ENCODE assay signal across 8 cellular contexts in the genomic region with DNA sequence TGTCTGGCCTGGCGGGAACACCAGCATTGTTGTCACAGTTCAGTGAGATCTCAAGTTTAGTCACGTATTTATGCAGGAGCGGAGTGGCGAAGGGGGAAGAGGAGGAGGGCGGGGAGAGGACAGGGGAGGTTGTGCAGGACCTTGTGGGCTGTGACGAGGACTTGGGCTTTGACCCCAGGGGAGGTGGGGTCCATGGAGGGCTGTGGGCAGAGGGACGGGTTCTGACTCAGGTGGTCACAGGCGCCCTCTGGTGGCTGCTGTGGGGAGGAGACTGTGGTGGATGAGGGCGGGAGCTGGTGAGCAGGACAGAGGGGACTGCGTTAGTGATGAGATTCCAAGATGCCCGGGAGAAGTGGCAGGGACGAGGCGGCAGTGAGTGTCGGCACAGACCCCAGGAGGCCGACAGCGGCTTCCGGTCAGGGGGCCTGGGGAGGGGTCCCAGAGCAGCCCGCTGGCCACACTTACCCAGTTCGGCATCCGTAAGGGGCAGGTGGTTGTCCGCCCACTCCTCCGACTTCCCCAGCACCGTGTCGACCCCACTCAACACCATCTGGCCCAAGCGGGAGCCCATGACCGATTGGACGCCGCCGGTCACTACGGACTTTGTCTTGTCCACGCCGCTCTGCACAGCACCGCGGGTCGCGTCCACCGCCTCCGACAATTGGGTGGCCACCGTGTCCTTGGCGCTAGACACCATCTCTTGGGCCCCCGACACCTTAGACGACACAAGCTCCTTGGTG. TPM values are rescaled to one million over a fixed set of nuclear protein-coding genes. Genes with fewer than 3 reads are reported as not detected.
DNase-seq lines count a peak whose midpoint lies in the region; ATAC-seq and TF ChIP-seq lines count a peak whose summit lies in the region.

No MANE protein-coding gene starts in this region.

- no peak overlapping the region for H2AK5ac ChIP-seq in H9 (ENCODE audit: insufficient read length, low read length)

- POLR2A ChIA-PET in PC-9 (lab: Charles Lee; ENCODE audit: unreplicated experiment): no interaction called here

- H3K23ac ChIP-seq in H9 (ENCODE audit: insufficient read length, low read depth, low read length): no peak overlapping the region

- no peak overlapping the region for H3K4me3 Mint-ChIP-seq in H9
- H3K4me3 Mint-ChIP-seq in activated T-cell treated with anti-CD3 and anti-CD28 coated beads, Interleukin-2, amount 50 U/mL, for 72 hours: no peak overlapping the region

- ATAC-seq in activated T-cell treated with anti-CD3 and anti-CD28 coated beads, Interleukin-2, amount 50 U/mL, for 72 hours (replicated peaks in 1 of 2): peak; percentile 86 to 92
- ATAC-seq in GM21619 (IDR thresholded peaks at IDR 0.05; ENCODE audit: unreplicated experiment): no peak

- no peaks in the 10 kb centered on the region for H3K9me3 Mint-ChIP-seq in H9
- no peaks in the 10 kb centered on the region for H3K9me3 Mint-ChIP-seq in activated T-cell treated with anti-CD3 and anti-CD28 coated beads, Interleukin-2, amount 50 U/mL, for 72 hours

- H3K27me3 Mint-ChIP-seq in H9 (ENCODE audit: low read depth): peaks cover 1% of the 10 kb centered on the region; the same call in 1 of the 2 replicates
- no peaks in the 10 kb centered on the region for H3K27me3 Mint-ChIP-seq in activated T-cell treated with anti-CD3 and anti-CD28 coated beads, Interleukin-2, amount 50 U/mL, for 72 hours (ENCODE audit: low read depth)

- no peaks in the 10 kb centered on the region for H3K9me2 ChIP-seq in PC-9 (ENCODE audit: insufficient read depth)

- H3K23me2 ChIP-seq in H9 (ENCODE audit: insufficient read length, low read depth, low read length, poor library complexity, severe bottlenecking): no peaks in the 10 kb centered on the region

- no peak overlapping the region for H3K4me3 ChIP-seq in PC-9
- no peak overlapping the region for H3K4me3 ChIP-seq in fibroblast of villous mesenchyme (ENCODE audit: low read depth, low read length)
- H3K4me3 ChIP-seq in thyroid gland (replicated peaks in 1 of 3): no peak overlapping the region

- H3K56ac ChIP-seq in H9 (ENCODE audit: insufficient read length, low read depth, low read length): no peak overlapping the region

- H3K27ac ChIP-seq in H9 (ENCODE audit: insufficient read length, low read depth, low read length): no peak overlapping the region
- H3K27ac ChIP-seq in PC-9: no peak overlapping the region
- peak overlapping the region; percentile 80 to 85 (median 85) for H3K27ac ChIP-seq in thyroid gland

- H3K4me1 Mint-ChIP-seq in H9: no peaks in the 10 kb centered on the region
- H3K4me1 Mint-ChIP-seq in activated T-cell treated with anti-CD3 and anti-CD28 coated beads, Interleukin-2, amount 50 U/mL, for 72 hours (ENCODE audit: low read depth): no peaks in the 10 kb centered on the region

- H2BK120ac ChIP-seq in H9 (ENCODE audit: low read depth, low read length, poor library complexity, severe bottlenecking): no peak overlapping the region

- no peak overlapping the region for H3K4me2 ChIP-seq in H9 (ENCODE audit: insufficient read depth, insufficient read length, low read length)
- H3K4me2 ChIP-seq in PC-9: no peak overlapping the region

- BruUV-seq in PC-9 (replicated peaks; lab: Mats Ljungman, UMichigan): no TSS peak

- H3K79me2 ChIP-seq in H9 (ENCODE audit: insufficient read depth, low read length): no peaks in the 10 kb centered on the region
- no peaks in the 10 kb centered on the region for H3K79me2 ChIP-seq in PC-9 (ENCODE audit: low read depth)

- no peak overlapping the region for H3K9ac ChIP-seq in H9 (ENCODE audit: extremely low read depth, insufficient read length, low read length)

- H4K8ac ChIP-seq in H9 (replicated peaks; ENCODE audit: insufficient read length, low read depth, low read length): no peak overlapping the region

- no peaks in the 10 kb centered on the region for H3K79me1 ChIP-seq in H9 (ENCODE audit: insufficient read depth, low read depth, low read length, poor library complexity, severe bottlenecking)

- no peaks in the 10 kb centered on the region for H3F3A ChIP-seq in PC-9 (ENCODE audit: insufficient read depth, low read depth)

- H4K20me1 ChIP-seq in H9 (ENCODE audit: control insufficient read depth, insufficient read depth, insufficient read length) (no peaks in the 10 kb centered on the region), PC-9 (ENCODE audit: insufficient read depth) (no peaks in the 10 kb centered on the region)

- H2BK5ac ChIP-seq in H9 (ENCODE audit: insufficient read length, low read length): no peak overlapping the region

- H4K5ac ChIP-seq in H9 (ENCODE audit: insufficient read length, low read depth, low read length): no peak overlapping the region

- no peak overlapping the region for H2BK15ac ChIP-seq in H9 (ENCODE audit: low read depth, low read length)

- H3K27me3 ChIP-seq in H9 (ENCODE audit: insufficient read depth, low read length) (no peaks in the 10 kb centered on the region), PC-9 (ENCODE audit: insufficient read depth, low read depth) (no peaks in the 10 kb centered on the region), thyroid gland (no peaks in the 10 kb centered on the region)

- H3K4me1 ChIP-seq in H9 (ENCODE audit: insufficient read depth, low read length) (no peaks in the 10 kb centered on the region), PC-9 (replicated peaks; ENCODE audit: insufficient read depth) (no peaks in the 10 kb centered on the region), thyroid gland (peaks cover 26 to 37% of the 10 kb centered on the region in 2 donors)

- TF ChIP-seq CTCF in H9 (conservative IDR thresholded peaks at IDR 0.05): peak; percentile 91
- peak; percentile 76 for TF ChIP-seq CTCF in PC-9 (conservative IDR thresholded peaks at IDR 0.05)
- peak; percentile 88 for TF ChIP-seq CTCF in fibroblast of villous mesenchyme (IDR thresholded peaks at IDR 0.05; ENCODE audit: insufficient read depth, low read depth, low read length)
- peak in 5 of 6 experiments; percentile 45 to 94 (median 77) for TF ChIP-seq CTCF in thyroid gland (IDR thresholded peaks at IDR 0.05)

- H3K9me3 ChIP-seq in H9 (ENCODE audit: control insufficient read depth, low read depth, low read length) (no peaks in the 10 kb centered on the region), PC-9 (ENCODE audit: insufficient read depth, low read depth) (no peaks in the 10 kb centered on the region), thyroid gland (no peaks in the 10 kb centered on the region)

- no peak overlapping the region for H3T11ph ChIP-seq in H9 (ENCODE audit: low read length)

- intact Hi-C loops in PC-9 (cut with micrococcal nuclease; ENCODE audit: unreplicated experiment): no loop called here
- intact Hi-C loops in thyroid gland (cut with DNase I): loop anchor here (5.0 kb wide), 1 partner anchor 39 kb away; no protein-coding TSS in a partner anchor

- CTCF ChIA-PET in PC-9 (lab: Charles Lee): interaction anchor here (0.5 to 1.0 kb wide), 5 partner anchors 10 to 206 kb away, joined by 3 to 8 read pairs (median 5); a partner anchor contains a TSS

- H3K14ac ChIP-seq in H9 (ENCODE audit: insufficient read depth, low read length): no peak overlapping the region

- DNase-seq in Ammon's horn (ENCODE audit: low spot score) (peak; percentile 81), H9 (peak; percentile 89), PC-9 (peak in 1 of 2 experiments; percentile 33), fibroblast of villous mesenchyme (ENCODE audit: low read depth) (peak; percentile 43), nucleus accumbens (lab: John Stamatoyannopoulos, UW) (peak in 44 of 56 donors; percentile 3 to 83 (median 35)), thyroid gland (peak; percentile 94 to 95)
- peak; percentile 67 to 79 for DNase-seq in activated T-cell treated with anti-CD3 and anti-CD28 coated beads, Interleukin-2, amount 50 U/mL, for 72 hours

- no peak overlapping the region for H4K91ac ChIP-seq in H9 (ENCODE audit: insufficient read length, low read depth, low read length)

- no peak overlapping the region for H3K4ac ChIP-seq in H9 (ENCODE audit: low read depth, low read length)

- H3K36me3 Mint-ChIP-seq in H9 (ENCODE audit: insufficient read depth in 1 of 3, low read depth in 3 of 3): peaks cover 15 to 61% (median 54%) of the 10 kb centered on the region in 3 experiments; a peak in 6 of 7 replicates
- H3K36me3 Mint-ChIP-seq in activated T-cell treated with anti-CD3 and anti-CD28 coated beads, Interleukin-2, amount 50 U/mL, for 72 hours (ENCODE audit: insufficient read depth in 2 of 2): peaks cover 0 to 3% of the 10 kb centered on the region in 2 donors

- no peak overlapping the region for H2AFZ ChIP-seq in H9 (ENCODE audit: low read length)
- no peak overlapping the region for H2AFZ ChIP-seq in PC-9

- no CpG with 5 or more reads among the region's 42 CpGs for WGBS in H9 (ENCODE audit: extremely low coverage, insufficient read length, low lambda C conversion rate)
- 64 to 69% methylated on average over 37 to 42 of the region's 42 CpGs for WGBS in thyroid gland, 2 donors

- no peak for TF ChIP-seq POLR2A in thyroid gland (IDR thresholded peaks at IDR 0.05)

- H2BK20ac ChIP-seq in H9 (ENCODE audit: low read depth, low read length, poor library complexity, severe bottlenecking): no peak overlapping the region

- H3K18ac ChIP-seq in H9 (ENCODE audit: insufficient read length, low read depth, low read length): no peak overlapping the region

- H3K36me3 ChIP-seq in PC-9 (ENCODE audit: low read depth): no peaks in the 10 kb centered on the region
- H3K36me3 ChIP-seq in thyroid gland: peaks cover 9% of the 10 kb centered on the region in 2 donors

- H3K27ac Mint-ChIP-seq in H9: peak overlapping the region in 1 of 3 experiments; percentile 75; a peak in 1 of 7 replicates
- no peak overlapping the region for H3K27ac Mint-ChIP-seq in activated T-cell treated with anti-CD3 and anti-CD28 coated beads, Interleukin-2, amount 50 U/mL, for 72 hours

- H2BK12ac ChIP-seq in H9 (ENCODE audit: insufficient read length, low read depth, low read length): no peak overlapping the region

RNA-seq across cellular contexts. Expression of a gene that starts 15.7 kb away (rescaled TPM):
- total RNA-seq in H9 (2021) (61.8 and 63.7 TPM in 2 replicates), PC-9 (2021) (95.9 and 104 TPM in 2 replicates), fibroblast of villous mesenchyme (191 and 193 TPM in 2 replicates), thyroid gland (10 to 100 TPM; 24.4 to 41.3 (median 38.0) TPM)
- 10 to 100 TPM; 43.7 to 44.6 TPM for total RNA-seq in activated T-cell treated with anti-CD3 and anti-CD28 coated beads, Interleukin-2, amount 50 U/mL, for 72 hours

RNA-seq across cellular contexts. Expression of a gene that starts 20.2 kb away (rescaled TPM):
- total RNA-seq in H9 (2021): 0.48 and 0.57 TPM in 2 replicates
- total RNA-seq in PC-9 (2021): 9.9 and 12.7 TPM in 2 replicates
- 10 to 100 TPM; 18.7 to 20.5 TPM for total RNA-seq in activated T-cell treated with anti-CD3 and anti-CD28 coated beads, Interleukin-2, amount 50 U/mL, for 72 hours
- 3.2 and 3.5 TPM in 2 replicates for total RNA-seq in fibroblast of villous mesenchyme
- total RNA-seq in thyroid gland: 1 to 10 TPM; 5.2 to 7.0 (median 6.3) TPM

RNA-seq across cellular contexts. Expression of a gene that starts 51.0 kb away (rescaled TPM):
- total RNA-seq in H9 (2021): not detected in 2 replicates
- not detected in 2 replicates for total RNA-seq in PC-9 (2021)
- under 1 TPM; 0.72 to 0.76 TPM for total RNA-seq in activated T-cell treated with anti-CD3 and anti-CD28 coated beads, Interleukin-2, amount 50 U/mL, for 72 hours
- 0.32 TPM in 1 of 2 replicates, not detected in the other for total RNA-seq in fibroblast of villous mesenchyme
- not detected for total RNA-seq in thyroid gland

RNA-seq across cellular contexts. Expression of a gene that starts 57.6 kb away (rescaled TPM):
- 106 and 111 TPM in 2 replicates for total RNA-seq in H9 (2021)
- total RNA-seq in PC-9 (2021): 48.9 and 61.4 TPM in 2 replicates
- total RNA-seq in activated T-cell treated with anti-CD3 and anti-CD28 coated beads, Interleukin-2, amount 50 U/mL, for 72 hours: 100 to 1,000 TPM in 1 of 2 donors, 10 to 100 TPM in 1; 76.4 to 110 TPM
- total RNA-seq in fibroblast of villous mesenchyme: 34.1 and 36.1 TPM in 2 replicates
- under 1 TPM; 0.11 to 0.71 (median 0.41) TPM for total RNA-seq in thyroid gland

Comparison
In these comparisons a context has a peak if more than half of its experiments do, and no peak if none do; other contexts are left out.
1. H3K27ac ChIP-seq: peak in thyroid gland (3 of 3); none in H9 (single experiment) and PC-9 (single experiment).
2. Peak in every context shown above with its lines, with median percentiles within 50 percentile points of each other: CTCF ChIP-seq.